In genomic region chr4:173181769-173182374, GRCh38 we compare ENCODE assay signal across 9 cellular contexts. TPM values are rescaled to one million over a fixed set of nuclear protein-coding genes. Genes with fewer than 3 reads are reported as not detected.
DNase-seq lines count a peak whose midpoint lies in the region; ATAC-seq, FAIRE-seq and TF ChIP-seq lines count a peak whose summit lies in the region.
"Had no signal": no experiment of that assay in that cellular context is flagged by ENCODE, and none has a peak within 500 bp of the region (broad histone marks: within the 10 kb centered on the region; RNA-seq: fewer than 3 reads in every experiment).

No MANE protein-coding gene starts in this region.

- H2AFZ ChIP-seq in K562 (ENCODE audit: low read depth, low read length): no peak overlapping the region

- H3K27ac Mint-ChIP-seq in activated CD8-positive, alpha-beta T cell treated with anti-CD3 and anti-CD28 coated beads for 36 hours: no peak overlapping the region
- H3K27ac Mint-ChIP-seq in activated CD8-positive, alpha-beta T cell treated with anti-CD3 and anti-CD28 coated beads, Interleukin-2, amount 10 ng/mL, durations not matched to agents 7 days and 5 days: no peak overlapping the region
- no peak overlapping the region for H3K27ac Mint-ChIP-seq in stimulated activated naive CD8-positive, alpha-beta T cell treated with anti-CD3 and anti-CD28 coated beads, Interleukin-15, amount 100 ng/mL, for 72 hours
- no peak overlapping the region for H3K27ac Mint-ChIP-seq in activated naive CD4-positive, alpha-beta T cell treated with anti-CD3 and anti-CD28 coated beads for 36 hours
- H3K27ac Mint-ChIP-seq: CD4-positive, CD25-positive, alpha-beta regulatory T cell had no signal

- peaks cover 3 to 13% of the 10 kb centered on the region in 2 experiments for H3K4me1 ChIP-seq in K562 (replicated peaks in 1 of 2; ENCODE audit: control insufficient read depth in 2 of 2, insufficient read depth in 2 of 2, low read length in 2 of 2)

- POLR2A ChIA-PET in activated CD8-positive, alpha-beta T cell treated with anti-CD3 and anti-CD28 coated beads for 36 hours (lab: Charles Lee): interaction anchor here (0.8 kb wide), 1 partner anchor 377 kb away, joined by 3 read pairs; no protein-coding TSS in a partner anchor
- POLR2A ChIA-PET in activated CD8-positive, alpha-beta T cell treated with anti-CD3 and anti-CD28 coated beads, Interleukin-2, amount 10 ng/mL, durations not matched to agents 7 days and 5 days (lab: Charles Lee): no interaction called here
- POLR2A ChIA-PET in K562 (lab: Yijun Ruan, JAX): interaction anchor here (1.6 kb wide), 1 partner anchor 10 kb away, joined by 3 read pairs; no protein-coding TSS in a partner anchor

- TF ChIP-seq EP300 in K562 (IDR thresholded peaks at IDR 0.05; ENCODE audit: low read length): no peak

- H3K9me3 Mint-ChIP-seq in activated CD8-positive, alpha-beta T cell treated with anti-CD3 and anti-CD28 coated beads for 36 hours: no peaks in the 10 kb centered on the region
- no peaks in the 10 kb centered on the region for H3K9me3 Mint-ChIP-seq in activated CD8-positive, alpha-beta T cell treated with anti-CD3 and anti-CD28 coated beads, Interleukin-2, amount 10 ng/mL, durations not matched to agents 7 days and 5 days (ENCODE audit: insufficient read depth)
- no peaks in the 10 kb centered on the region for H3K9me3 Mint-ChIP-seq in stimulated activated naive CD8-positive, alpha-beta T cell treated with anti-CD3 and anti-CD28 coated beads, Interleukin-15, amount 100 ng/mL, for 72 hours
- H3K9me3 Mint-ChIP-seq in activated naive CD4-positive, alpha-beta T cell treated with anti-CD3 and anti-CD28 coated beads for 36 hours: no peaks in the 10 kb centered on the region
- H3K9me3 Mint-ChIP-seq: CD4-positive, CD25-positive, alpha-beta regulatory T cell had no signal

- no peaks in the 10 kb centered on the region for H4K20me1 ChIP-seq in K562 (replicated peaks; ENCODE audit: control insufficient read depth, insufficient read depth, low read length)

- CTCF ChIA-PET in activated CD8-positive, alpha-beta T cell treated with anti-CD3 and anti-CD28 coated beads for 36 hours (lab: Charles Lee): no interaction called here
- CTCF ChIA-PET in activated CD8-positive, alpha-beta T cell treated with anti-CD3 and anti-CD28 coated beads, Interleukin-2, amount 10 ng/mL, durations not matched to agents 7 days and 5 days (lab: Charles Lee): interaction anchor here (1.2 kb wide), 1 partner anchor 168 kb away, joined by 3 read pairs; no protein-coding TSS in a partner anchor
- CTCF ChIA-PET in K562 (lab: Yijun Ruan, JAX; ENCODE audit: low intra/inter-chr PET ratio): no interaction called here
- CTCF ChIA-PET in activated naive CD4-positive, alpha-beta T cell treated with anti-CD3 and anti-CD28 coated beads for 36 hours (lab: Charles Lee): interaction anchor here (0.6 to 0.7 kb wide), 2 partner anchors 33 to 160 kb away, joined by 3 read pairs; no protein-coding TSS in a partner anchor

- no peaks in the 10 kb centered on the region for H3K27me3 ChIP-seq in K562 (ENCODE audit: control insufficient read depth in 2 of 2, insufficient read depth in 2 of 2, low read length in 2 of 2)

- TF ChIP-seq POLR2A in K562 (conservative IDR thresholded peaks at IDR 0.05): no peak

- peaks cover 85% of the 10 kb centered on the region for H3K79me2 ChIP-seq in K562 (ENCODE audit: control insufficient read depth, insufficient read depth, low read length)

- no TSS peak for BruUV-seq in K562 (replicated peaks; lab: Mats Ljungman, UMichigan)

- peaks cover 25% of the 10 kb centered on the region for H3K4me1 Mint-ChIP-seq in activated CD8-positive, alpha-beta T cell treated with anti-CD3 and anti-CD28 coated beads for 36 hours (ENCODE audit: low read depth)
- H3K4me1 Mint-ChIP-seq in activated CD8-positive, alpha-beta T cell treated with anti-CD3 and anti-CD28 coated beads, Interleukin-2, amount 10 ng/mL, durations not matched to agents 7 days and 5 days (ENCODE audit: low read depth): peaks cover 3% of the 10 kb centered on the region
- H3K4me1 Mint-ChIP-seq in stimulated activated naive CD8-positive, alpha-beta T cell treated with anti-CD3 and anti-CD28 coated beads, Interleukin-15, amount 100 ng/mL, for 72 hours: peaks cover 24% of the 10 kb centered on the region
- peaks cover 37% of the 10 kb centered on the region for H3K4me1 Mint-ChIP-seq in activated naive CD4-positive, alpha-beta T cell treated with anti-CD3 and anti-CD28 coated beads for 36 hours (ENCODE audit: low read depth)

- no peaks in the 10 kb centered on the region for H3K9me3 ChIP-seq in K562 (replicated peaks; ENCODE audit: control insufficient read depth, insufficient read depth, low read depth, low read length)

- no peak overlapping the region for H3K4me3 ChIP-seq in K562

- peak; percentile 77 for ATAC-seq in activated CD8-positive, alpha-beta T cell treated with anti-CD3 and anti-CD28 coated beads for 36 hours
- no peak for ATAC-seq in activated CD8-positive, alpha-beta T cell treated with anti-CD3 and anti-CD28 coated beads, Interleukin-2, amount 10 ng/mL, durations not matched to agents 7 days and 5 days
- ATAC-seq in HG03159 (IDR thresholded peaks at IDR 0.05; ENCODE audit: unreplicated experiment) (peak; percentile 77), K562 (no peak), GM21723 (IDR thresholded peaks at IDR 0.05; ENCODE audit: unreplicated experiment) (no peak)
- ATAC-seq in stimulated activated naive CD8-positive, alpha-beta T cell treated with anti-CD3 and anti-CD28 coated beads, Interleukin-15, amount 100 ng/mL, for 72 hours: peak; percentile 84

- no peaks in the 10 kb centered on the region for H3K27me3 Mint-ChIP-seq in activated CD8-positive, alpha-beta T cell treated with anti-CD3 and anti-CD28 coated beads for 36 hours
- no peaks in the 10 kb centered on the region for H3K27me3 Mint-ChIP-seq in activated CD8-positive, alpha-beta T cell treated with anti-CD3 and anti-CD28 coated beads, Interleukin-2, amount 10 ng/mL, durations not matched to agents 7 days and 5 days (ENCODE audit: low read depth)
- no peaks in the 10 kb centered on the region for H3K27me3 Mint-ChIP-seq in stimulated activated naive CD8-positive, alpha-beta T cell treated with anti-CD3 and anti-CD28 coated beads, Interleukin-15, amount 100 ng/mL, for 72 hours
- H3K27me3 Mint-ChIP-seq in activated naive CD4-positive, alpha-beta T cell treated with anti-CD3 and anti-CD28 coated beads for 36 hours (ENCODE audit: low read depth): no peaks in the 10 kb centered on the region
- H3K27me3 Mint-ChIP-seq: CD4-positive, CD25-positive, alpha-beta regulatory T cell had no signal

- in situ Hi-C loops in K562 (cut with MboI): no loop called here

- DNase-seq in activated CD8-positive, alpha-beta T cell treated with anti-CD3 and anti-CD28 coated beads for 36 hours: no peak
- DNase-seq in activated CD8-positive, alpha-beta T cell treated with anti-CD3 and anti-CD28 coated beads, Interleukin-2, amount 10 ng/mL, durations not matched to agents 7 days and 5 days: no peak
- DNase-seq in K562 (ENCODE audit: extremely low read depth in 1 of 4, low spot score in 3 of 4) (no peak), RPMI8226 (no peak)
- no peak for DNase-seq in stimulated activated naive CD8-positive, alpha-beta T cell treated with anti-CD3 and anti-CD28 coated beads, Interleukin-15, amount 100 ng/mL, for 72 hours
- DNase-seq in activated naive CD4-positive, alpha-beta T cell treated with anti-CD3 and anti-CD28 coated beads for 36 hours: no peak
- DNase-seq: CD4-positive, CD25-positive, alpha-beta regulatory T cell had no signal

- intact Hi-C loops in activated CD8-positive, alpha-beta T cell treated with anti-CD3 and anti-CD28 coated beads for 36 hours (cut with micrococcal nuclease): no loop called here
- intact Hi-C loops in K562 (cut with micrococcal nuclease): no loop called here
- intact Hi-C loops in activated naive CD4-positive, alpha-beta T cell treated with anti-CD3 and anti-CD28 coated beads for 36 hours (cut with micrococcal nuclease): loop anchor here (5.0 kb wide), 1 partner anchor 1100 kb away; the partner anchor contains the start of genes CEP44 and FBXO8

- no peak for TF ChIP-seq RAD21 in K562 (CRISPR knock-in tag; conservative IDR thresholded peaks at IDR 0.05 in 1 of 2, IDR thresholded peaks at IDR 0.05 in 1 of 2)

- H3K9me1 ChIP-seq in K562 (ENCODE audit: control insufficient read depth, insufficient read depth, low read length): no peaks in the 10 kb centered on the region

- no peaks in the 10 kb centered on the region for H3K36me3 Mint-ChIP-seq in activated CD8-positive, alpha-beta T cell treated with anti-CD3 and anti-CD28 coated beads for 36 hours (ENCODE audit: low read depth)
- H3K36me3 Mint-ChIP-seq in activated CD8-positive, alpha-beta T cell treated with anti-CD3 and anti-CD28 coated beads, Interleukin-2, amount 10 ng/mL, durations not matched to agents 7 days and 5 days (ENCODE audit: low read depth): no peaks in the 10 kb centered on the region
- H3K36me3 Mint-ChIP-seq in activated naive CD4-positive, alpha-beta T cell treated with anti-CD3 and anti-CD28 coated beads for 36 hours (ENCODE audit: low read depth): no peaks in the 10 kb centered on the region
- H3K36me3 Mint-ChIP-seq: CD4-positive, CD25-positive, alpha-beta regulatory T cell had no signal

- no peak overlapping the region for H3K9ac ChIP-seq in K562 (ENCODE audit: insufficient read depth in 1 of 2, low read depth in 2 of 2, low read length in 2 of 2)

- H3K27ac ChIP-seq in K562 (ENCODE audit: extremely low read depth, low read depth, low read length): no peak overlapping the region

- no peak for FAIRE-seq in K562 (lab: Jason Lieb, UNC)

- no peaks in the 10 kb centered on the region for H3K36me3 ChIP-seq in K562 (ENCODE audit: control insufficient read depth, insufficient read depth, low read length)

- TF ChIP-seq CTCF in activated CD8-positive, alpha-beta T cell treated with anti-CD3 and anti-CD28 coated beads for 36 hours (IDR thresholded peaks at IDR 0.05): no peak
- TF ChIP-seq CTCF in K562 (IDR thresholded peaks at IDR 0.05 in 2 of 3, conservative IDR thresholded peaks at IDR 0.05 in 1 of 3; ENCODE audit: insufficient read depth in 2 of 3, low read depth in 1 of 3, low read length in 3 of 3): no peak

- H3K4me3 Mint-ChIP-seq in activated CD8-positive, alpha-beta T cell treated with anti-CD3 and anti-CD28 coated beads for 36 hours: no peak overlapping the region
- no peak overlapping the region for H3K4me3 Mint-ChIP-seq in activated CD8-positive, alpha-beta T cell treated with anti-CD3 and anti-CD28 coated beads, Interleukin-2, amount 10 ng/mL, durations not matched to agents 7 days and 5 days
- H3K4me3 Mint-ChIP-seq in stimulated activated naive CD8-positive, alpha-beta T cell treated with anti-CD3 and anti-CD28 coated beads, Interleukin-15, amount 100 ng/mL, for 72 hours: no peak overlapping the region
- H3K4me3 Mint-ChIP-seq in activated naive CD4-positive, alpha-beta T cell treated with anti-CD3 and anti-CD28 coated beads for 36 hours: no peak overlapping the region
- H3K4me3 Mint-ChIP-seq: CD4-positive, CD25-positive, alpha-beta regulatory T cell had no signal

- H3K4me2 ChIP-seq in K562 (ENCODE audit: insufficient read depth, low read length): no peak overlapping the region

- WGBS in K562 (ENCODE audit: insufficient coverage, low coverage, missing lambda C conversion rate): 72% methylated on average over 3 of the region's 3 CpGs

RNA-seq across cellular contexts. Expression of gene GALNT7, which starts 13.3 kb away (rescaled TPM):
- total RNA-seq in activated CD8-positive, alpha-beta T cell treated with anti-CD3 and anti-CD28 coated beads for 36 hours: 10 to 100 TPM; 10.2 to 10.4 TPM
- total RNA-seq in activated CD8-positive, alpha-beta T cell treated with anti-CD3 and anti-CD28 coated beads, Interleukin-2, amount 10 ng/mL, durations not matched to agents 7 days and 5 days: 10 to 100 TPM; 16.2 to 16.7 TPM
- total RNA-seq in K562 (2011; cell fraction: chromatin; rRNA removed; ENCODE audit: low replicate concordance): 42.3 and 108 TPM in 2 replicates
- total RNA-seq in K562 (2011; cell fraction: nucleolus; rRNA removed): 23.0 and 36.6 TPM in 2 replicates
- 55.6 and 77.9 TPM in 2 replicates for total RNA-seq in K562 (2011; cell fraction: nucleoplasm; rRNA removed)
- total RNA-seq in K562 (2014; rRNA removed) (17.7 and 19.4 TPM in 2 replicates), K562 (2014; rRNA removed; fragmentation: Illumina TruSeq; extraction: Trizol) (33.4 and 38.6 TPM in 2 replicates), K562 (2015; rRNA removed; fragmentation: Illumina TruSeq; extraction: Trizol) (31.8 and 38.7 TPM in 2 replicates), K562 (2021) (31.1 and 33.2 TPM in 2 replicates)
- polyA plus RNA-seq in K562 (2011; rRNA removed) (21.3 and 33.2 TPM in 2 replicates), K562 (2014; fragmentation: Illumina TruSeq; extraction: Trizol) (27.3 and 32.8 TPM in 2 replicates), K562 (2014; fragmentation: Nextera tagmentation; extraction: Ambion mirVana) (10 to 100 TPM; 16.7 to 26.1 TPM), K562 (2014; rRNA removed) (21.1 and 21.6 TPM in 2 replicates)
- 4.3 and 9.6 TPM in 2 replicates for polyA plus RNA-seq in K562 (2011; cell fraction: cytosol; rRNA removed)
- 29.3 and 34.4 TPM in 2 replicates for polyA plus RNA-seq in K562 (2011; cell fraction: nucleus; rRNA removed)
- polyA plus RNA-seq in K562 (2012): 21.2 and 27.6 TPM in 2 replicates
- 50.8 and 57.2 TPM in 2 replicates for polyA minus RNA-seq in K562 (2011; rRNA and poly(A)+ RNA removed)
- polyA minus RNA-seq in K562 (2011; cell fraction: cytosol; rRNA and poly(A)+ RNA removed): 15.0 and 22.5 TPM in 2 replicates
- polyA minus RNA-seq in K562 (2011; cell fraction: nucleus; rRNA and poly(A)+ RNA removed): 31.9 and 40.0 TPM in 2 replicates
- total RNA-seq in activated naive CD4-positive, alpha-beta T cell treated with anti-CD3 and anti-CD28 coated beads for 36 hours: 10 to 100 TPM in 1 of 2 experiments, 1 to 10 TPM in 1; 8.5 to 11.1 TPM

Comparison
In these comparisons a context has a peak if more than half of its experiments do, and no peak if none do; other contexts are left out.
1. ATAC-seq: peak in activated CD8-positive, alpha-beta T cell treated with anti-CD3 and anti-CD28 coated beads for 36 hours (single experiment), HG03159 (single experiment) and stimulated activated naive CD8-positive, alpha-beta T cell treated with anti-CD3 and anti-CD28 coated beads, Interleukin-15, amount 100 ng/mL, for 72 hours (single experiment); none in activated CD8-positive, alpha-beta T cell treated with anti-CD3 and anti-CD28 coated beads, Interleukin-2, amount 10 ng/mL, durations not matched to agents 7 days and 5 days (single experiment), K562 (single experiment) and GM21723 (single experiment).
2. CTCF ChIA-PET loops: an anchor here in activated CD8-positive, alpha-beta T cell treated with anti-CD3 and anti-CD28 coated beads, Interleukin-2, amount 10 ng/mL, durations not matched to agents 7 days and 5 days (1.2 kb wide) and activated naive CD4-positive, alpha-beta T cell treated with anti-CD3 and anti-CD28 coated beads for 36 hours (0.6 to 0.7 kb wide); none called in activated CD8-positive, alpha-beta T cell treated with anti-CD3 and anti-CD28 coated beads for 36 hours and K562.